Comparison of ENCODE assay signal across 8 cellular contexts in the genomic region with DNA sequence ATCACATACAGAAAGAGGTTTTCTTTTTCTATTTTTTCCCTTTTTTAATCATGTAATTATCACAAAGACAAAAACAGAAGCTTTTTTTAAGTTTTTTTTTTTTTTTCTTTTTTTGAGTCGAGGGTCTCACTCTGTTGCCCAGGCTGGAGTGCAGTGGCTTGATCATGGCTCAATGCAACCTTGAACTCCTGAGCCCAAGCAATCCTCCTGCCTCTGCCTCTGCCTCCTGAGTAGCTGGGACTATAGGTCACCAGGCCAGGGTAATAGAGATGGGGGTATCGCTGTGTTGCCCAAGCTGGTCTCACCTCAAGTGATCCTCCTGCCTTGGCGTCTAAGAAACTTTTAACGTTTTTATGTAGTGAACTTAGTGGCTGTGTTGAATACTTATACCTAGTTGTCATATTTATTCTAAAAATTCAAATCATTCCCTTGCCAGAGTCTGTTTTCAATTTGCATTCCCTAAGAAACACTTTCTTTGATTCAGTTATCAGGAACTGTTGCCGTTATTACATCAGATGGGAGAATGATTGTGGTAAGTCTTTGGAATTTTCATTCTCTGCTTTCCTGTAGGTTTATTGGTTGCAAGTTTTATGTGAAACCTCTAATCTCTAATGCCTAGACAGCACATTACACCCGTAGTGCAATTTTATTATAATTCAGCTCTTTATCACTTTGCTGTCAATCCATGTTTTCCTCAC. TPM values are rescaled to one million over a fixed set of nuclear protein-coding genes. Genes with fewer than 3 reads are reported as not detected.
DNase-seq lines count a peak whose midpoint lies in the region; ATAC-seq and TF ChIP-seq lines count a peak whose summit lies in the region.

No MANE protein-coding gene starts in this region.

- H3K36me3 Mint-ChIP-seq in IgD-negative memory B cell (peaks cover 3% of the 10 kb centered on the region), MCF 10A (ENCODE audit: insufficient read depth, unreplicated experiment) (peaks cover 36% of the 10 kb centered on the region), naive B cell (peaks cover 8 to 19% of the 10 kb centered on the region in 2 donors)

- peaks cover 25 to 34% (median 31%) of the 10 kb centered on the region in 3 donors for H3K4me1 Mint-ChIP-seq in IgD-negative memory B cell
- H3K4me1 Mint-ChIP-seq in MCF 10A (ENCODE audit: insufficient read depth, unreplicated experiment): peaks cover 11% of the 10 kb centered on the region
- H3K4me1 Mint-ChIP-seq in naive B cell: peaks cover 20 to 35% (median 30%) of the 10 kb centered on the region in 3 donors

- H3K4me2 ChIP-seq in BLaER1: peak overlapping the region; percentile 85

- BruUV-seq in MCF 10A (replicated peaks; lab: Mats Ljungman, UMichigan): no TSS peak

- TF ChIP-seq CTCF in MCF 10A (IDR thresholded peaks at IDR 0.05; ENCODE audit: unreplicated experiment): no peak

- DNase-seq in MCF 10A (ENCODE audit: unreplicated experiment): peak; percentile 6
- DNase-seq in naive B cell: no peak
- DNase-seq in NCI-H1092 treated with DMSO at 0.1 percent for 48 hours (lab: John Stamatoyannopoulos, UW): no peak
- DNase-seq in retina: no peak
- DNase-seq in occipital lobe (lab: John Stamatoyannopoulos, UW): no peak

- H3K27me3 Mint-ChIP-seq in IgD-negative memory B cell (no peaks in the 10 kb centered on the region), MCF 10A (ENCODE audit: insufficient read depth, unreplicated experiment) (no peaks in the 10 kb centered on the region), naive B cell (no peaks in the 10 kb centered on the region)

- H3K9ac ChIP-seq in BLaER1: peak overlapping the region; percentile 93

- ATAC-seq in naive B cell (ENCODE audit: low read depth in 2 of 2): no peak
- ATAC-seq in GM19455 (IDR thresholded peaks at IDR 0.05; ENCODE audit: unreplicated experiment): no peak

- intact Hi-C loops in MCF 10A (cut with micrococcal nuclease): no loop called here

- CTCF ChIA-PET in MCF 10A (lab: Yijun Ruan, JAX): interaction anchor here (0.9 to 3.1 kb wide), 3 partner anchors 10 to 67 kb away, joined by 3 to 13 read pairs (median 4); no protein-coding TSS in a partner anchor

- POLR2A ChIA-PET in MCF 10A (lab: Yijun Ruan, JAX): interaction anchor here (0.6 to 2.1 kb wide), 3 partner anchors 8 to 152 kb away, joined by 3 to 13 read pairs (median 3); no protein-coding TSS in a partner anchor

- H3K4me3 Mint-ChIP-seq in IgD-negative memory B cell: peak overlapping the region; percentile 94 to 99 (median 96)
- peak overlapping the region; percentile 88 for H3K4me3 Mint-ChIP-seq in MCF 10A (ENCODE audit: unreplicated experiment)
- peak overlapping the region; percentile 93 to 100 (median 98) for H3K4me3 Mint-ChIP-seq in naive B cell

- peaks cover 41% of the 10 kb centered on the region for H3K36me3 ChIP-seq in BLaER1

- H3K27me3 ChIP-seq in BLaER1: no peaks in the 10 kb centered on the region

- H3K9me3 Mint-ChIP-seq in IgD-negative memory B cell: peaks cover 0 to 2% (median 0%) of the 10 kb centered on the region in 3 donors
- no peaks in the 10 kb centered on the region for H3K9me3 Mint-ChIP-seq in MCF 10A (ENCODE audit: unreplicated experiment)
- peaks cover 0 to 5% (median 0%) of the 10 kb centered on the region in 7 donors for H3K9me3 Mint-ChIP-seq in naive B cell

- no peaks in the 10 kb centered on the region for H3K9me3 ChIP-seq in BLaER1

- peaks cover 31% of the 10 kb centered on the region for H3K4me1 ChIP-seq in BLaER1

- H3K27ac Mint-ChIP-seq in IgD-negative memory B cell: peak overlapping the region in 2 of 3 donors; percentile 49 to 71
- peak overlapping the region; percentile 98 for H3K27ac Mint-ChIP-seq in MCF 10A (ENCODE audit: low read depth, unreplicated experiment)
- peak overlapping the region; percentile 22 to 100 (median 88) for H3K27ac Mint-ChIP-seq in naive B cell

- H3K27ac ChIP-seq in BLaER1: peak overlapping the region; percentile 95; the same call in 1 of the 2 replicates

- peaks cover 47% of the 10 kb centered on the region for H4K20me1 ChIP-seq in BLaER1

- peak overlapping the region; percentile 80 for H3K4me3 ChIP-seq in BLaER1

RNA-seq across cellular contexts. Expression of a gene that starts 1.3 kb away (rescaled TPM):
- 49.0 TPM for polyA plus RNA-seq in IgD-negative memory B cell
- total RNA-seq in MCF 10A (2022): 48.2 and 56.5 TPM in 2 replicates
- 10 to 100 TPM; 23.9 to 51.7 (median 41.2) TPM for polyA plus RNA-seq in naive B cell (ENCODE audit: low read depth in 6 of 6)
- total RNA-seq in occipital lobe: 116 TPM

RNA-seq across cellular contexts. Expression of a gene that starts 39.2 kb away (rescaled TPM):
- polyA plus RNA-seq in IgD-negative memory B cell (not detected), naive B cell (ENCODE audit: low read depth in 6 of 6) (1 to 10 TPM in 1 of 6 donors, not detected in 5; 2.2 TPM)
- total RNA-seq in MCF 10A (2022) (not detected in 2 replicates), occipital lobe (5.9 TPM)
